In genomic region chr1:88800382-88801051, GRCh38 we compare ENCODE assay signal across 8 cellular contexts.
DNase-seq lines count a peak whose midpoint lies in the region; ATAC-seq and TF ChIP-seq lines count a peak whose summit lies in the region.

No MANE protein-coding gene starts in this region.

- ATAC-seq in GM18519 (IDR thresholded peaks at IDR 0.05; ENCODE audit: low FRiP score, unreplicated experiment), result no peak

- no peak overlapping the region for H3K27ac ChIP-seq in suprapubic skin

- WGBS in suprapubic skin, result 90% methylated on average over 5 of the region's 5 CpGs

- no peak for TF ChIP-seq POLR2A in suprapubic skin (IDR thresholded peaks at IDR 0.05)

- H3K4me1 ChIP-seq in suprapubic skin, result no peaks in the 10 kb centered on the region

- TF ChIP-seq CTCF in GM06990 (IDR thresholded peaks at IDR 0.05; ENCODE audit: insufficient read depth, low read length, poor library complexity, severe bottlenecking) (peak; percentile 6), kidney epithelial cell (IDR thresholded peaks at IDR 0.05; ENCODE audit: insufficient read depth, low read length, poor library complexity, severe bottlenecking) (peak; percentile 39), suprapubic skin (IDR thresholded peaks at IDR 0.05) (peak; percentile 18 to 43)

- no peak for DNase-seq in GM06990 (ENCODE audit: extremely low read depth, insufficient read length)
- peak; percentile 21 for DNase-seq in NCI-H1694 (lab: John Stamatoyannopoulos, UW)
- peak; percentile 20 for DNase-seq in astrocyte of the hippocampus (ENCODE audit: low read depth, low spot score)
- DNase-seq in kidney epithelial cell (ENCODE audit: low read depth), result no peak
- DNase-seq in suprapubic skin (ENCODE audit: low spot score in 2 of 2), result no peak
- no peak for DNase-seq in SIG-M5 treated with dmso at 0.1 percent for 504 hours (lab: John Stamatoyannopoulos, UW; ENCODE audit: unreplicated experiment)
- no peak for DNase-seq in T1000 (lab: John Stamatoyannopoulos, UW)

- H3K27me3 ChIP-seq in GM06990 (replicated peaks; ENCODE audit: control insufficient read depth, insufficient read depth, low read length), result no peaks in the 10 kb centered on the region
- no peaks in the 10 kb centered on the region for H3K27me3 ChIP-seq in kidney epithelial cell (ENCODE audit: control insufficient read depth, insufficient read depth, low read length)
- H3K27me3 ChIP-seq in suprapubic skin, result no peaks in the 10 kb centered on the region

- no peaks in the 10 kb centered on the region for H3K9me3 ChIP-seq in suprapubic skin

- no peak for TF ChIP-seq EP300 in suprapubic skin (IDR thresholded peaks at IDR 0.05)

- H3K36me3 ChIP-seq in GM06990 (ENCODE audit: control insufficient read depth, insufficient read depth, low read length) (peaks cover 7% of the 10 kb centered on the region), kidney epithelial cell (ENCODE audit: control insufficient read depth, insufficient read depth, low read length) (no peaks in the 10 kb centered on the region), suprapubic skin (peaks cover 51% of the 10 kb centered on the region)

- no peak overlapping the region for H3K4me3 ChIP-seq in GM06990 (replicated peaks; ENCODE audit: low read depth, low read length)
- no peak overlapping the region for H3K4me3 ChIP-seq in kidney epithelial cell (ENCODE audit: low read depth, low read length)
- H3K4me3 ChIP-seq in suprapubic skin, result no peak overlapping the region

Comparison
In these comparisons a context has a peak if more than half of its experiments do, and no peak if none do; other contexts are left out.
1. DNase-seq: peak in NCI-H1694 (single experiment) and astrocyte of the hippocampus (single experiment); none in GM06990 (single experiment), kidney epithelial cell (single experiment), suprapubic skin (0 of 2), SIG-M5 treated with dmso at 0.1 percent for 504 hours (single experiment) and T1000 (single experiment).
2. Peak in every context shown above with its lines, with median percentiles within 50 percentile points of each other: CTCF ChIP-seq.